8 cellular contexts compared by ENCODE assay signal in the genomic region with DNA sequence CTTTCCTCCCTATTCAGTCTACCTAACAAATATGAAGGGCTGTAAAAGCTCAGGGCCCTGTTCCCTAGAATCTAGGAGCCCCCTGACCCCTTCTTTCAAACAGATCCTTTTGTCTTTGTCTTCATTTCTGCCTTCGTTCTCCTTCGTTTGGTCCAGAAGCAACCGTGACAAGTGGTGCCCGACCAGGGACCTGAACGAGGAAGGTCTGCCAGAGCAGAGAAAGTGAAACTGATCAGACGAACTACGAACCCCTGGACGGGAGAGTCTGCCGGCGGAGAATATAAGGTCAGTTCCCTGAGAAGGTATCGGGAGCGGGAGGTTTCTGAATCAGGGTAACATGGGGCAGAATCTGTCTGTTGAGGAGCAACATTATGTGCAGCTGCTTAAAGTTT. TPM values are rescaled to one million over a fixed set of nuclear protein-coding genes. Genes with fewer than 3 reads are reported as not detected.
A peak's percentile ranks its signal among the peaks of the same experiment; 100 is the strongest.
DNase-seq lines count a peak whose midpoint lies in the region; ATAC-seq and TF ChIP-seq lines count a peak whose summit lies in the region.

No MANE protein-coding gene starts in this region.

- peaks cover 61% of the 10 kb centered on the region for H3K4me1 Mint-ChIP-seq in activated T-cell treated with anti-CD3 and anti-CD28 coated beads, Interleukin-2, amount 50 U/mL, for 72 hours (ENCODE audit: low read depth)
- peaks cover 49% of the 10 kb centered on the region for H3K4me1 Mint-ChIP-seq in activated CD4-positive, alpha-beta memory T cell treated with anti-CD3 and anti-CD28 coated beads, Interleukin-2, amount 10 ng/mL, durations not matched to agents 7 days and 5 days

- DNase-seq in activated T-cell treated with anti-CD3 and anti-CD28 coated beads, Interleukin-2, amount 50 U/mL, for 72 hours: no peak
- DNase-seq in activated T-cell treated with anti-CD3 and anti-CD28 coated beads for 4 hours (no peak), GM10266 (ENCODE audit: extremely low spot score) (no peak), superior temporal gyrus (ENCODE audit: extremely low spot score) (no peak), activated gamma-delta T cell treated with Interleukin-2 at 50 U/mL for 16 hours (no peak)
- peak; percentile 30 for DNase-seq in activated CD4-positive, alpha-beta memory T cell treated with anti-CD3 and anti-CD28 coated beads, Interleukin-2, amount 10 ng/mL, durations not matched to agents 7 days and 5 days

- peak overlapping the region; percentile 99 for H3K4me3 ChIP-seq in iPS-18c (ENCODE audit: insufficient read depth, low read depth, low read length)
- peak overlapping the region; percentile 96 to 99 (median 98) for H3K4me3 ChIP-seq in subcutaneous abdominal adipose tissue (ENCODE audit: low read depth in 1 of 5, low read length in 5 of 5)

- H3K27me3 Mint-ChIP-seq in activated T-cell treated with anti-CD3 and anti-CD28 coated beads, Interleukin-2, amount 50 U/mL, for 72 hours (ENCODE audit: low read depth): no peaks in the 10 kb centered on the region
- H3K27me3 Mint-ChIP-seq in activated CD4-positive, alpha-beta memory T cell treated with anti-CD3 and anti-CD28 coated beads, Interleukin-2, amount 10 ng/mL, durations not matched to agents 7 days and 5 days: no peaks in the 10 kb centered on the region

- peak overlapping the region; percentile 82 to 96 (median 92) for H3K9ac ChIP-seq in subcutaneous abdominal adipose tissue (ENCODE audit: low read length in 5 of 5)

- peaks cover 0 to 3% (median 0%) of the 10 kb centered on the region in 5 donors for H3K27me3 ChIP-seq in subcutaneous abdominal adipose tissue (ENCODE audit: control insufficient read depth in 5 of 5, insufficient read depth in 4 of 5, low read length in 5 of 5)

- CTCF ChIA-PET in activated CD4-positive, alpha-beta memory T cell treated with anti-CD3 and anti-CD28 coated beads, Interleukin-2, amount 10 ng/mL, durations not matched to agents 7 days and 5 days (lab: Charles Lee): interaction anchor here (1.7 kb wide), 1 partner anchor 77 kb away, joined by 4 read pairs; a partner anchor contains a TSS

- H3K9me3 ChIP-seq in iPS-18c (ENCODE audit: control insufficient read depth, insufficient read depth, low read length): peaks cover 2% of the 10 kb centered on the region
- H3K9me3 ChIP-seq in subcutaneous abdominal adipose tissue (ENCODE audit: control insufficient read depth in 5 of 5, low read length in 5 of 5): no peaks in the 10 kb centered on the region

- H3K27ac Mint-ChIP-seq in activated T-cell treated with anti-CD3 and anti-CD28 coated beads, Interleukin-2, amount 50 U/mL, for 72 hours: peak overlapping the region; percentile 85
- H3K27ac Mint-ChIP-seq in activated CD4-positive, alpha-beta memory T cell treated with anti-CD3 and anti-CD28 coated beads, Interleukin-2, amount 10 ng/mL, durations not matched to agents 7 days and 5 days: peak overlapping the region; percentile 100

- H3K36me3 Mint-ChIP-seq in activated T-cell treated with anti-CD3 and anti-CD28 coated beads, Interleukin-2, amount 50 U/mL, for 72 hours (ENCODE audit: insufficient read depth in 2 of 2): peaks cover 15 to 41% of the 10 kb centered on the region in 2 donors
- peaks cover 86% of the 10 kb centered on the region for H3K36me3 Mint-ChIP-seq in activated CD4-positive, alpha-beta memory T cell treated with anti-CD3 and anti-CD28 coated beads, Interleukin-2, amount 10 ng/mL, durations not matched to agents 7 days and 5 days (ENCODE audit: low read depth)

- H3K36me3 ChIP-seq in subcutaneous abdominal adipose tissue (ENCODE audit: control insufficient read depth in 5 of 5, insufficient read depth in 5 of 5, low read length in 5 of 5): peaks cover 12 to 22% (median 16%) of the 10 kb centered on the region in 5 donors

- H3K4me1 ChIP-seq in subcutaneous abdominal adipose tissue (ENCODE audit: control insufficient read depth in 5 of 5, insufficient read depth in 5 of 5, low read length in 5 of 5): peaks cover 10 to 26% (median 16%) of the 10 kb centered on the region in 5 donors

- no peak for TF ChIP-seq CTCF in GM10266 (IDR thresholded peaks at IDR 0.05; ENCODE audit: control insufficient read depth, insufficient read depth, low read depth, missing control alignments)

- H3K4me3 Mint-ChIP-seq in activated T-cell treated with anti-CD3 and anti-CD28 coated beads, Interleukin-2, amount 50 U/mL, for 72 hours: peak overlapping the region; percentile 91 to 98
- H3K4me3 Mint-ChIP-seq in activated CD4-positive, alpha-beta memory T cell treated with anti-CD3 and anti-CD28 coated beads, Interleukin-2, amount 10 ng/mL, durations not matched to agents 7 days and 5 days: peak overlapping the region; percentile 100

- ATAC-seq in activated T-cell treated with anti-CD3 and anti-CD28 coated beads, Interleukin-2, amount 50 U/mL, for 72 hours (replicated peaks in 1 of 2): no peak

- H3K27ac ChIP-seq in subcutaneous abdominal adipose tissue (ENCODE audit: low read depth, low read length): peak overlapping the region; percentile 89

- no peaks in the 10 kb centered on the region for H3K9me3 Mint-ChIP-seq in activated T-cell treated with anti-CD3 and anti-CD28 coated beads, Interleukin-2, amount 50 U/mL, for 72 hours
- peaks cover 23% of the 10 kb centered on the region for H3K9me3 Mint-ChIP-seq in activated CD4-positive, alpha-beta memory T cell treated with anti-CD3 and anti-CD28 coated beads, Interleukin-2, amount 10 ng/mL, durations not matched to agents 7 days and 5 days

- POLR2A ChIA-PET in activated CD4-positive, alpha-beta memory T cell treated with anti-CD3 and anti-CD28 coated beads, Interleukin-2, amount 10 ng/mL, durations not matched to agents 7 days and 5 days (lab: Charles Lee): interaction anchor here (0.8 to 2.7 kb wide), 12 partner anchors 9 to 184 kb away, joined by 3 to 23 read pairs (median 4); a partner anchor contains a TSS

RNA-seq across cellular contexts. Expression of a gene that starts 0.8 kb away (rescaled TPM):
- total RNA-seq in activated T-cell treated with anti-CD3 and anti-CD28 coated beads, Interleukin-2, amount 50 U/mL, for 72 hours: 10 to 100 TPM; 70.8 to 73.5 TPM
- total RNA-seq in activated CD4-positive, alpha-beta memory T cell treated with anti-CD3 and anti-CD28 coated beads, Interleukin-2, amount 10 ng/mL, durations not matched to agents 7 days and 5 days: 10 to 100 TPM; 53.8 to 60.1 TPM

RNA-seq across cellular contexts. Expression of a gene that starts 20.9 kb away (rescaled TPM):
- 1 to 10 TPM; 4.0 to 5.0 TPM for total RNA-seq in activated T-cell treated with anti-CD3 and anti-CD28 coated beads, Interleukin-2, amount 50 U/mL, for 72 hours
- 1 to 10 TPM; 5.4 to 5.7 TPM for total RNA-seq in activated CD4-positive, alpha-beta memory T cell treated with anti-CD3 and anti-CD28 coated beads, Interleukin-2, amount 10 ng/mL, durations not matched to agents 7 days and 5 days

RNA-seq across cellular contexts. Expression of a gene that starts 27.2 kb away (rescaled TPM):
- total RNA-seq in activated T-cell treated with anti-CD3 and anti-CD28 coated beads, Interleukin-2, amount 50 U/mL, for 72 hours: 1 to 10 TPM; 5.6 to 6.9 TPM
- 1 to 10 TPM; 4.5 TPM for total RNA-seq in activated CD4-positive, alpha-beta memory T cell treated with anti-CD3 and anti-CD28 coated beads, Interleukin-2, amount 10 ng/mL, durations not matched to agents 7 days and 5 days

RNA-seq across cellular contexts. Expression of a gene that starts 47.4 kb away (rescaled TPM):
- 10 to 100 TPM; 25.4 to 33.2 TPM for total RNA-seq in activated T-cell treated with anti-CD3 and anti-CD28 coated beads, Interleukin-2, amount 50 U/mL, for 72 hours
- 1 to 10 TPM; 8.5 to 9.9 TPM for total RNA-seq in activated CD4-positive, alpha-beta memory T cell treated with anti-CD3 and anti-CD28 coated beads, Interleukin-2, amount 10 ng/mL, durations not matched to agents 7 days and 5 days

RNA-seq across cellular contexts. Expression of a gene that starts 56.6 kb away (rescaled TPM):
- total RNA-seq in activated T-cell treated with anti-CD3 and anti-CD28 coated beads, Interleukin-2, amount 50 U/mL, for 72 hours: 1 to 10 TPM; 1.5 to 2.4 TPM
- total RNA-seq in activated CD4-positive, alpha-beta memory T cell treated with anti-CD3 and anti-CD28 coated beads, Interleukin-2, amount 10 ng/mL, durations not matched to agents 7 days and 5 days: 1 to 10 TPM; 1.1 to 1.2 TPM
